Comparison of ENCODE assay signal across 15 cellular contexts in genomic region chr2:85954918-85955420, GRCh38.
DNase-seq lines count a peak whose midpoint lies in the region; ATAC-seq and TF ChIP-seq lines count a peak whose summit lies in the region.
"Had no signal": no experiment of that assay in that cellular context is flagged by ENCODE, and none has a peak within 500 bp of the region (broad histone marks: within the 10 kb centered on the region; RNA-seq: fewer than 3 reads in every experiment).

No MANE protein-coding gene starts in this region.

- ATAC-seq in GM23338, result no peak
- peak; percentile 95 for ATAC-seq in body of pancreas
- no peak for ATAC-seq in WTC11
- ATAC-seq: activated CD8-positive, alpha-beta T cell treated with anti-CD3 and anti-CD28 coated beads for 36 hours; naive thymus-derived CD8-positive, alpha-beta T cell had no signal

- POLR2A ChIA-PET in WTC11 (lab: Charles Lee), result no interaction called here

- 0 out of 2 replicates have a peak overlapping the region, but pooled peaks have one; percentile 32 for H2AFZ ChIP-seq in GM23338
- H2AFZ ChIP-seq in trophoblast cell (ENCODE audit: insufficient read depth, low read length, poor library complexity), result no peak overlapping the region

- H3K36me3 ChIP-seq in GM23338 (ENCODE audit: insufficient read depth) (no peaks in the 10 kb centered on the region), body of pancreas (replicated peaks in 1 of 2; ENCODE audit: insufficient read depth in 1 of 2, low read depth in 2 of 2) (no peaks in the 10 kb centered on the region), trophoblast cell (ENCODE audit: control insufficient read depth in 1 of 2, insufficient read depth in 2 of 2, low read length in 2 of 2) (no peaks in the 10 kb centered on the region)
- H3K36me3 ChIP-seq: right atrium auricular region had no signal

- no peak overlapping the region for H3K4me3 ChIP-seq in GM23338
- H3K4me3 ChIP-seq in body of pancreas, result no peak overlapping the region
- H3K4me3 ChIP-seq in trophoblast cell (ENCODE audit: low read depth, low read length), result no peak overlapping the region
- H3K4me3 ChIP-seq: right atrium auricular region had no signal

- H3K27me3 Mint-ChIP-seq in GM23338 (ENCODE audit: insufficient read depth, low read depth, poor library complexity), result peaks cover 10% of the 10 kb centered on the region
- no peaks in the 10 kb centered on the region for H3K27me3 Mint-ChIP-seq in mesothelial cell of epicardium (ENCODE audit: low read depth)
- peaks cover 3% of the 10 kb centered on the region; the same call in 1 of the 2 replicates for H3K27me3 Mint-ChIP-seq in WTC11 (ENCODE audit: low read depth)
- H3K27me3 Mint-ChIP-seq: activated CD8-positive, alpha-beta T cell treated with anti-CD3 and anti-CD28 coated beads for 36 hours; naive thymus-derived CD8-positive, alpha-beta T cell had no signal

- 32 to 35% methylated on average over 5 of the region's 5 CpGs for WGBS in body of pancreas, 2 donors
- no CpG with 5 or more reads among the region's 5 CpGs for WGBS in trophoblast cell (ENCODE audit: extremely low coverage, insufficient coverage, insufficient read length)

- TF ChIP-seq CTCF in 22Rv1 (IDR thresholded peaks at IDR 0.05) (no peak), GM23338 (conservative IDR thresholded peaks at IDR 0.05; ENCODE audit: low read depth in 2 of 2) (no peak), body of pancreas (IDR thresholded peaks at IDR 0.05) (no peak), mesothelial cell of epicardium (IDR thresholded peaks at IDR 0.05; ENCODE audit: unreplicated experiment) (no peak), WTC11 (IDR thresholded peaks at IDR 0.05) (no peak)

- peaks cover 2% of the 10 kb centered on the region for H3K79me1 ChIP-seq in trophoblast cell (ENCODE audit: low read length)

- peak in 1 of 3 donors; percentile 18 for TF ChIP-seq POLR2A in body of pancreas (IDR thresholded peaks at IDR 0.05)

- no peak overlapping the region for H3K9ac ChIP-seq in trophoblast cell (ENCODE audit: low read length)

- H2AK5ac ChIP-seq in trophoblast cell (ENCODE audit: low read length), result no peak overlapping the region

- H3K4me1 Mint-ChIP-seq in GM23338, result peaks cover 19% of the 10 kb centered on the region
- peaks cover 27% of the 10 kb centered on the region for H3K4me1 Mint-ChIP-seq in mesothelial cell of epicardium
- peaks cover 29% of the 10 kb centered on the region for H3K4me1 Mint-ChIP-seq in WTC11

- no peaks in the 10 kb centered on the region for H3K9me3 ChIP-seq in body of pancreas
- H3K9me3 ChIP-seq in trophoblast cell (ENCODE audit: insufficient read depth, low read depth, low read length), result no peaks in the 10 kb centered on the region
- H3K9me3 ChIP-seq: right atrium auricular region had no signal

- intact Hi-C loops in body of pancreas (cut with DNase I), result no loop called here

- H3K4ac ChIP-seq in trophoblast cell (ENCODE audit: low read depth, low read length), result no peak overlapping the region

- no peak overlapping the region for H2BK5ac ChIP-seq in trophoblast cell (ENCODE audit: low read depth, low read length, poor library complexity)

- H3K27ac ChIP-seq in 22Rv1 (peak overlapping the region; percentile 85), GM23338 (ENCODE audit: low read depth) (no peak overlapping the region), body of pancreas (peak overlapping the region in 3 of 4 donors; percentile 51 to 75 (median 72)), trophoblast cell (ENCODE audit: low read depth, low read length) (no peak overlapping the region)
- H3K27ac ChIP-seq: right atrium auricular region had no signal

- no peak overlapping the region for H3K18ac ChIP-seq in trophoblast cell (ENCODE audit: low read length)

- H3K4me1 ChIP-seq in GM23338 (ENCODE audit: insufficient read depth) (peaks cover 17% of the 10 kb centered on the region), body of pancreas (peaks cover 64% of the 10 kb centered on the region), trophoblast cell (ENCODE audit: control insufficient read depth in 1 of 2, insufficient read depth in 2 of 2, low read length in 2 of 2) (peaks cover 4 to 5% of the 10 kb centered on the region in 2 experiments)
- H3K4me1 ChIP-seq: right atrium auricular region had no signal

- H3F3A ChIP-seq in GM23338 (replicated peaks; ENCODE audit: low read depth), result no peaks in the 10 kb centered on the region

- H3K4me3 Mint-ChIP-seq in GM23338, result no peak overlapping the region
- no peak overlapping the region for H3K4me3 Mint-ChIP-seq in mesothelial cell of epicardium
- no peak overlapping the region for H3K4me3 Mint-ChIP-seq in WTC11
- H3K4me3 Mint-ChIP-seq: activated CD8-positive, alpha-beta T cell treated with anti-CD3 and anti-CD28 coated beads for 36 hours; H9; naive thymus-derived CD8-positive, alpha-beta T cell had no signal

- no peak overlapping the region for H4K8ac ChIP-seq in trophoblast cell (ENCODE audit: low read depth, low read length)

- no peak overlapping the region; the same call in 1 of the 2 replicates for H3K27ac Mint-ChIP-seq in GM23338
- H3K27ac Mint-ChIP-seq in mesothelial cell of epicardium, result peak overlapping the region; percentile 69
- no peak overlapping the region for H3K27ac Mint-ChIP-seq in WTC11
- H3K27ac Mint-ChIP-seq: activated CD8-positive, alpha-beta T cell treated with anti-CD3 and anti-CD28 coated beads for 36 hours had no signal

- no peaks in the 10 kb centered on the region for H3K27me3 ChIP-seq in GM23338 (ENCODE audit: insufficient read depth)
- H3K27me3 ChIP-seq in body of pancreas, result no peaks in the 10 kb centered on the region
- no peaks in the 10 kb centered on the region for H3K27me3 ChIP-seq in trophoblast cell (ENCODE audit: insufficient read depth, low read length)
- H3K27me3 ChIP-seq: right atrium auricular region had no signal

- no peak overlapping the region for H2BK120ac ChIP-seq in trophoblast cell (ENCODE audit: insufficient read depth, low read length, poor library complexity)

- no peak overlapping the region for H4K12ac ChIP-seq in trophoblast cell (ENCODE audit: low read depth, low read length)

- H3K9me2 ChIP-seq in GM23338 (ENCODE audit: insufficient read depth), result peaks cover 4% of the 10 kb centered on the region; the same call in 1 of the 2 replicates

- no peaks in the 10 kb centered on the region for H4K20me1 ChIP-seq in GM23338 (replicated peaks; ENCODE audit: insufficient read depth)

- no peak overlapping the region for H4K91ac ChIP-seq in trophoblast cell (ENCODE audit: low read depth, low read length)

- DNase-seq in GM23338 (ENCODE audit: low spot score) (no peak), body of pancreas (peak; percentile 77 to 82 (median 80)), mesothelial cell of epicardium (ENCODE audit: low spot score in 2 of 2, unreplicated experiment in 2 of 2) (no peak), NCI-H1048 (lab: John Stamatoyannopoulos, UW) (no peak), GOT3 (lab: John Stamatoyannopoulos, UW) (no peak), WTC11 (ENCODE audit: low spot score) (no peak), trophoblast cell (no peak)
- DNase-seq: activated CD8-positive, alpha-beta T cell treated with anti-CD3 and anti-CD28 coated beads for 36 hours; AML-193; amniotic stem cell; H9; naive thymus-derived CD8-positive, alpha-beta T cell; stimulated activated CD4-positive, alpha-beta T cell treated with anti-CD3 and anti-CD28 coated beads, Interleukin-4, amount 100 ng/mL, for 1 hour had no signal

- no peak overlapping the region for H2BK12ac ChIP-seq in trophoblast cell (ENCODE audit: low read length)

- no peak overlapping the region for H3K14ac ChIP-seq in trophoblast cell (ENCODE audit: low read length)

- H3K9me3 Mint-ChIP-seq in GM23338 (peaks cover 2% of the 10 kb centered on the region; the same call in 1 of the 3 replicates), mesothelial cell of epicardium (no peaks in the 10 kb centered on the region), WTC11 (no peaks in the 10 kb centered on the region)
- H3K9me3 Mint-ChIP-seq: activated CD8-positive, alpha-beta T cell treated with anti-CD3 and anti-CD28 coated beads for 36 hours; H9; naive thymus-derived CD8-positive, alpha-beta T cell had no signal

- CTCF ChIA-PET in WTC11 (lab: Charles Lee), result no interaction called here

- no peaks in the 10 kb centered on the region for H3K79me2 ChIP-seq in GM23338 (replicated peaks; ENCODE audit: insufficient read depth)
- H3K79me2 ChIP-seq in trophoblast cell (ENCODE audit: control insufficient read depth, insufficient read depth, low read length, poor library complexity), result no peaks in the 10 kb centered on the region

- H3K4me2 ChIP-seq in GM23338 (no peak overlapping the region), trophoblast cell (ENCODE audit: low read length) (no peak overlapping the region)

- H3K23ac ChIP-seq in trophoblast cell (ENCODE audit: low read length), result no peak overlapping the region

- H3K36me3 Mint-ChIP-seq in GM23338 (ENCODE audit: low read depth) (no peaks in the 10 kb centered on the region), mesothelial cell of epicardium (no peaks in the 10 kb centered on the region), WTC11 (no peaks in the 10 kb centered on the region)
- H3K36me3 Mint-ChIP-seq: naive thymus-derived CD8-positive, alpha-beta T cell had no signal

TF ChIP-seq in GM23338, 12 proteins besides CTCF, POLR2A, EP300 and RAD21:
- TF ChIP-seq NANOG (IDR thresholded peaks at IDR 0.05; ENCODE audit: borderline replicate concordance), result no peak
- TF ChIP-seq POLR2AphosphoS5 (IDR thresholded peaks at IDR 0.05; ENCODE audit: low read depth), result no peak
- no peak for TF ChIP-seq EZH2phosphoT487 (IDR thresholded peaks at IDR 0.05; ENCODE audit: unreplicated experiment)

TF ChIP-seq in WTC11, 78 proteins besides CTCF, POLR2A, EP300 and RAD21:
- no peak for TF ChIP-seq E2F1 (CRISPR knock-in tag; IDR thresholded peaks at IDR 0.05)
- no peak for TF ChIP-seq NFYB (CRISPR knock-in tag; conservative IDR thresholded peaks at IDR 0.05; ENCODE audit: low read depth)
- no peak for TF ChIP-seq MXD4 (CRISPR knock-in tag; IDR thresholded peaks at IDR 0.05; ENCODE audit: borderline replicate concordance)

Comparison
In these comparisons a context has a peak if more than half of its experiments do, and no peak if none do; other contexts are left out.
1. H3K27ac ChIP-seq: peak in 22Rv1 (single experiment) and body of pancreas (3 of 4); none in GM23338 (single experiment) and trophoblast cell (single experiment).
2. DNase-seq: peak in body of pancreas (4 of 4); none in GM23338 (single experiment), mesothelial cell of epicardium (0 of 2), NCI-H1048 (single experiment), GOT3 (single experiment), WTC11 (single experiment) and trophoblast cell (0 of 2).